Comparison of ENCODE assay signal across 8 cellular contexts in the genomic region with DNA sequence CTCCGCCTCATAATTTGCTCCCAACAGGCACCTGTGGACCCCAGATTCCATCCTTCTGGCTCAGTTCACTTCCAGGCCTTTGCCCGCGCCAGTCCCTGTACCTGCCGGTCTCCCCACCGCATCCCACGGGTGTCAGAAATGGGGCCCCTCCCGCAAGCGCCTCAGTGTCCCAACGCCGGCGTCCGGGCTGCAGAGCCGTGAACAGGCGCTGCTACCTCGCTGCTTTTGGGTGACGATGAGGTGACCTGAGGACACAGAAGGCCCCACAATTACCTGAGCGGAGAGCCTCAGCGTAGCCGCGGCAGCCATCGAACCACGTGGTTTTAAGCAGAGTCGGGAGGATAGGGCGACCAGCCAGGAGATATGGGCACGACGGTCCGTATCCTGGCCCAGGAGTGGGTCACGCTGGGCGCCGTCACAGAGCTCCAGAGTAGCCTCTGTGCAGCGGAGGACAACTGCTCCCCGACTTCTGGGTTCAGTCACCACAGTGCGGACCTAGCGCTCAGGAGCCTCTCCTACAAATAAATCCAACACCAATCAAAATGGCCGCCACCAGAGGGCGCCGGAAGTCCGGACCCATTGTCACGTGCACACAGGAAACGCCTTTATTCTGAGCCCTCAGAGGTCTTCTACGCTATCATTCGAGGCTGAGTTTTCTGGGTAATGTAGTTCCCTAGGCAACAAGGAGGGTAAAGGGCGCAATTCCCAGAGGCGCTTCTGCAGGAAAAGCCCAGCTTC. TPM values are rescaled to one million over a fixed set of nuclear protein-coding genes. Genes with fewer than 3 reads are reported as not detected.
DNase-seq lines count a peak whose midpoint lies in the region; ATAC-seq and TF ChIP-seq lines count a peak whose summit lies in the region.

Gene ZNF814, minus strand, starts transcription at position 544 of the 738 bp plus-strand sequence. Its CDS starts 235 bp downstream, at position 309.

- TF ChIP-seq CTCF in vagina (IDR thresholded peaks at IDR 0.05) = no peak

- no peak for TF ChIP-seq POLR2A in vagina (IDR thresholded peaks at IDR 0.05)

- DNase-seq in T1000 (lab: John Stamatoyannopoulos, UW) (peak; percentile 84), astrocyte of the hippocampus (ENCODE audit: low read depth, low spot score) (peak; percentile 90), hypothalamus (lab: John Stamatoyannopoulos, UW) (peak; percentile 16 to 91 (median 68)), renal cortical epithelial cell (ENCODE audit: low read depth) (peak; percentile 76), vagina (ENCODE audit: extremely low spot score in 2 of 2) (no peak), NCI-H146 treated with DMSO at 0.1 percent for 48 hours (lab: John Stamatoyannopoulos, UW; ENCODE audit: unreplicated experiment) (no peak)

- H3K4me1 ChIP-seq in vagina = peaks cover 15% of the 10 kb centered on the region

- H3K27ac ChIP-seq in vagina = no peak within 1 kb of the TSS

- peak within 1 kb of the TSS; percentile 48 to 55 for H3K4me3 ChIP-seq in vagina

- peaks cover 0 to 16% of the 10 kb centered on the region in 2 donors for H3K36me3 ChIP-seq in vagina

- H3K27me3 ChIP-seq in vagina = no peaks in the 10 kb centered on the region

- intact Hi-C loops in vagina (cut with DNase I) = no loop called here

- peaks cover 7% of the 10 kb centered on the region for H3K9me3 ChIP-seq in vagina

- ATAC-seq in GM18502 (IDR thresholded peaks at IDR 0.05; ENCODE audit: poor library complexity, unreplicated experiment) = peak; percentile 85
- peak; percentile 42 for ATAC-seq in HG03469 (IDR thresholded peaks at IDR 0.05; ENCODE audit: unreplicated experiment)

RNA-seq across cellular contexts. Expression of gene ZNF814, which starts in this region (rescaled TPM):
- 5.2 and 8.7 TPM in 2 replicates for total RNA-seq in renal cortical epithelial cell
- total RNA-seq in vagina = 13.3 TPM

Comparison
In these comparisons a context has a peak if more than half of its experiments do, and no peak if none do; other contexts are left out.
1. DNase-seq: peak in T1000 (single experiment), astrocyte of the hippocampus (single experiment), hypothalamus (51 of 51) and renal cortical epithelial cell (single experiment); none in vagina (0 of 2) and NCI-H146 treated with DMSO at 0.1 percent for 48 hours (single experiment).